In the genomic region with DNA sequence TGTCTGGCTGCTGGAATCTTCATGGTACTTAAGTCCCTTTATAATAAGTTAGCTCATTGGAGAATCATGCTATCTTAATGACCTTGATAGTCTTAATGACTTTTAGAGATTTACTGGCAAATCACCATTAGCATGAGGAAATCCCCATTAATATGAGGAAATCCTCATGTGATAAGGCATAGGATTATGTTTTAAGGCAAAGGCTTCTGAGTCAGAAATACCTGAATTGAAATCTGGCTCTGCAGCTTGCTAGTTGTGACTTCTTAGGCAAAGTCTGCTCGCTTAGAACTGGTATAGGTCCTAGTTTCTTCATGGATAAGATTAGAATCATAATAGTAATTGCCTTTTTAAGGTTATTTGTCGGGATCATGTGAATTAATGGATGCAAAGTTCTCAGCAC, we compare ENCODE assay signal across 1 cellular context.
TF ChIP-seq lines count a peak whose summit lies in the region.

No MANE protein-coding gene starts in this region.

TF ChIP-seq in HCT116, 20 proteins besides CTCF, POLR2A, EP300 and RAD21 (continued from another document):
- TF ChIP-seq MAX (IDR thresholded peaks at IDR 0.05) (no peak), POLR2AphosphoS5 (IDR thresholded peaks at IDR 0.05; ENCODE audit: low read depth, low read length) (no peak), TCF7L2 (IDR thresholded peaks at IDR 0.05; ENCODE audit: borderline replicate concordance, extremely low read depth, insufficient read depth, insufficient read length) (no peak), EZH2phosphoT487 (IDR thresholded peaks at IDR 0.05; ENCODE audit: borderline replicate concordance) (no peak), EGR1 (IDR thresholded peaks at IDR 0.05; ENCODE audit: low read depth) (no peak), ELF1 (IDR thresholded peaks at IDR 0.05; ENCODE audit: borderline replicate concordance, low read depth) (no peak), ZNF274 (IDR thresholded peaks at IDR 0.05; ENCODE audit: low read depth, low read length) (no peak), CEBPB (IDR thresholded peaks at IDR 0.05; ENCODE audit: low read depth) (no peak), EZH2 (IDR thresholded peaks at IDR 0.05) (no peak), CBX3 (IDR thresholded peaks at IDR 0.05; ENCODE audit: low read depth) (no peak), FOSL1 (IDR thresholded peaks at IDR 0.05; ENCODE audit: low read depth) (no peak), SP1 (IDR thresholded peaks at IDR 0.05; ENCODE audit: low read depth) (no peak)
